In the genomic region with DNA sequence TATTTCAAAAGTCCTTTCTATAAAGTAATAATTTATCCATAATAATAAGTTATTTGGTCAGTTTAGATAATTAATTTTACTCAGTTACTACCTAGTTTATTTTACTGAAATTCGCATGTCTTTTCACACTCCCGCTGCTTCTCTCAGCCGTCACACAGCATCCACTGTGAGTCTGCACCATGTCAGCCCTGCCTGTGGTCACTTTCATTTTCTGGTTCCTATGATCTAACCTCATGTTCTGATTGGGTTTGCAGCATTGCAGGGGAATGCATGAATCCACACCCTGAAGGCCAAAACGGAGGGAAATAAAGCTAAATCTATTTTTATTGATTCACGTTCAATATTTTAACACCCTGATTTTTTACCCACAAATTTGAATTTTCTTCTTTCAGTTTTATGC, we compare ENCODE assay signal across 10 cellular contexts. TPM values are rescaled to one million over a fixed set of nuclear protein-coding genes. Genes with fewer than 3 reads are reported as not detected.
DNase-seq lines count a peak whose midpoint lies in the region; ATAC-seq and TF ChIP-seq lines count a peak whose summit lies in the region.
"Had no signal": no experiment of that assay in that cellular context is flagged by ENCODE, and none has a peak within 500 bp of the region (broad histone marks: within the 10 kb centered on the region; RNA-seq: fewer than 3 reads in every experiment).

No MANE protein-coding gene starts in this region.

- H3K4me1 ChIP-seq in heart left ventricle, result peaks cover 0 to 20% (median 3%) of the 10 kb centered on the region in 12 donors
- H3K4me1 ChIP-seq in CD4-positive, alpha-beta memory T cell (ENCODE audit: insufficient read depth, low read length), result no peaks in the 10 kb centered on the region
- H3K4me1 ChIP-seq: HAP-1 had no signal

- CTCF ChIA-PET in CD4-positive, alpha-beta memory T cell (lab: Charles Lee; ENCODE audit: partially characterized antibody), result no interaction called here

- TF ChIP-seq CTCF in heart left ventricle (IDR thresholded peaks at IDR 0.05), result no peak

- TF ChIP-seq POLR2A in heart left ventricle (IDR thresholded peaks at IDR 0.05), result no peak

- DNase-seq in LHCN-M2 (ENCODE audit: low read depth) (peak; percentile 92), heart left ventricle (peak in 3 of 5 donors; percentile 28 to 32 (median 31)), stromal cell of bone marrow (ENCODE audit: low read depth) (peak; percentile 58), D341Med (ENCODE audit: low spot score) (no peak), SK-N-DZ (ENCODE audit: low spot score) (no peak)
- no peak for DNase-seq in CD4-positive, alpha-beta memory T cell
- DNase-seq in effector CD8-positive, alpha-beta T cell (lab: John Stamatoyannopoulos, UW), result no peak

- ATAC-seq in GM19043 (IDR thresholded peaks at IDR 0.05; ENCODE audit: low read depth, unreplicated experiment), result peak; percentile 80
- peak in 3 of 4 donors; percentile 69 to 91 (median 88) for ATAC-seq in heart left ventricle

- H3K36me3 Mint-ChIP-seq in CD4-positive, alpha-beta memory T cell, result no peaks in the 10 kb centered on the region

- H3K27me3 ChIP-seq in heart left ventricle, result no peaks in the 10 kb centered on the region
- H3K27me3 ChIP-seq in CD4-positive, alpha-beta memory T cell (ENCODE audit: insufficient read depth, low read length), result no peaks in the 10 kb centered on the region

- POLR2A ChIA-PET in CD4-positive, alpha-beta memory T cell (lab: Charles Lee; ENCODE audit: partially characterized antibody), result no interaction called here

- peaks cover 0 to 1% (median 0%) of the 10 kb centered on the region in 4 donors for H3K4me1 Mint-ChIP-seq in CD4-positive, alpha-beta memory T cell

- H3K36me3 ChIP-seq in heart left ventricle, result no peaks in the 10 kb centered on the region
- H3K36me3 ChIP-seq in CD4-positive, alpha-beta memory T cell (ENCODE audit: insufficient read depth, low read length), result no peaks in the 10 kb centered on the region
- H3K36me3 ChIP-seq: HAP-1 had no signal

- peak overlapping the region; percentile 19 to 82 (median 73) for H3K27ac ChIP-seq in heart left ventricle
- H3K27ac ChIP-seq in CD4-positive, alpha-beta memory T cell (ENCODE audit: low read depth, low read length), result no peak overlapping the region

- intact Hi-C loops in heart left ventricle (cut with DNase I), result loop anchor here in 2 of 10 donors (2.0 to 5.0 kb wide), 2 partner anchors 45 to 47 kb away; a partner anchor contains a TSS
- intact Hi-C loops in CD4-positive, alpha-beta memory T cell (cut with micrococcal nuclease), result no loop called here

- H3K4me3 Mint-ChIP-seq in CD4-positive, alpha-beta memory T cell, result peak overlapping the region in 1 of 8 donors; percentile 33

- H3K9me3 Mint-ChIP-seq in CD4-positive, alpha-beta memory T cell, result peaks cover 0 to 4% (median 0%) of the 10 kb centered on the region in 8 donors

- no peak overlapping the region for H3K27ac Mint-ChIP-seq in CD4-positive, alpha-beta memory T cell

- no peaks in the 10 kb centered on the region for H3K9me3 ChIP-seq in heart left ventricle
- H3K9me3 ChIP-seq in CD4-positive, alpha-beta memory T cell (ENCODE audit: control insufficient read depth in 1 of 2, low read length in 2 of 2), result no peaks in the 10 kb centered on the region
- H3K9me3 ChIP-seq: HAP-1 had no signal

- peak overlapping the region in 10 of 12 donors; percentile 1 to 54 (median 42) for H3K4me3 ChIP-seq in heart left ventricle
- H3K4me3 ChIP-seq in CD4-positive, alpha-beta memory T cell (ENCODE audit: low read length in 2 of 2), result no peak overlapping the region
- H3K4me3 ChIP-seq: HAP-1, lung had no signal

- WGBS in heart left ventricle, 4 donors, result 35 to 55% (median 46%) methylated on average over 5 of the region's 5 CpGs

- no peaks in the 10 kb centered on the region for H3K27me3 Mint-ChIP-seq in CD4-positive, alpha-beta memory T cell

RNA-seq across cellular contexts. Expression of a gene that starts 47.4 kb away (rescaled TPM):
- total RNA-seq in LHCN-M2 (2014; rRNA removed) (17.9 and 21.6 TPM in 2 replicates), heart left ventricle (10 to 100 TPM in 8 of 9 donors, 1 to 10 TPM in 1; 8.6 to 22.4 (median 12.8) TPM)
- polyA plus RNA-seq in LHCN-M2 (2012), result 9.1 TPM
- 10 to 100 TPM in 1 of 2 donors, 1 to 10 TPM in 1; 4.2 to 17.7 TPM for polyA plus RNA-seq in heart left ventricle
- polyA plus RNA-seq in SK-N-DZ (2014; cell fraction: cytosol; rRNA removed), result 8.2 and 10.4 TPM in 2 replicates
- 15.9 and 19.2 TPM in 2 replicates for polyA plus RNA-seq in SK-N-DZ (2014; cell fraction: nucleus; rRNA removed)
- total RNA-seq in CD4-positive, alpha-beta memory T cell, result not detected
- polyA plus RNA-seq in CD4-positive, alpha-beta memory T cell, result not detected

Comparison
In these comparisons a context has a peak if more than half of its experiments do, and no peak if none do; other contexts are left out.
1. DNase-seq: peak in LHCN-M2 (single experiment), heart left ventricle (3 of 5) and stromal cell of bone marrow (single experiment); none in D341Med (single experiment), SK-N-DZ (single experiment), CD4-positive, alpha-beta memory T cell (0 of 5) and effector CD8-positive, alpha-beta T cell (single experiment).
2. H3K4me3 ChIP-seq: peak in heart left ventricle (10 of 12); none in CD4-positive, alpha-beta memory T cell (0 of 2).
3. RNA of a gene that starts 47.4 kb away (total RNA-seq): 17.9 to 21.6 TPM in LHCN-M2 and 8.6 to 22.4 TPM in heart left ventricle; not detected in CD4-positive, alpha-beta memory T cell; every median in the first group is over 4 times any median in the second.